ENCODE assay signal across 15 cellular contexts in the genomic region with DNA sequence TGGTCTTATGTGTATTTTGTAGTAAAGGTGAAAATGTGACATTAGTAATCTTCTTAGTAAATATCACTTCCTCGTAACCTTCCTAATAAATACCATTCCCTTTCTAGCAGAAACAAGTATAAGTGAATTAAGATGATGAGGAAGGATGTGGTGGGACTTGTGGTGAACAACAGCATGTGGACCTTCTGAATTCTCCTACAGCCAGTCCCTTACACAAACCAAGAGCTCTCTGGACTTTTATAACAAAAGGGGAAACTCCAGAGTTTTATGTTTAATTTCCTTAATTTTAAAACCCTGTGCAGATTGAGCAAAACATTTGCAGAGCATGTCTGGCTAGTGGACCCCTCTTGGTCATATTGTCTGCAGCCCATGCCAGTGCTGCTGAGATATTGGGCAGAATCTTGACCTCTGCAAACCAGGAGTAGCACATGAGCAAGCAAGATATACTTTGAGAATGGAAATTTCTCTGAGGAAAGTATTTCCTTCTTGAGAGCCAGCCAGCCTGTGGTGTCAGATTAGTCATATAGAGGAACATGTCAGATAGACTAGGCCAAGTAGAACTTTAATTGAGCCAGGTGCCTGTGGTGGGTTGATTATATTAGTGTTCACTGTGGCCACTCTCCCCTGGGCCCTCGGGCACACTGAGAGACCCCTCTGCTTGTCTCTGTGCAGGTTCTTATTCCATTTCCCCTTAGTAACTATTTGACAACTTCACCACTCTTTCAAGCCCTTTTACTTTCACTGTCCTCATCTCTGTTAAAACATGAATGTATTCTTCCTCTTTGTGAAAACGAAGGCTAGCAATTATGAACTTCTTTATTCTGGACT.
DNase-seq lines count a peak whose midpoint lies in the region; ATAC-seq and TF ChIP-seq lines count a peak whose summit lies in the region.
"Had no signal": no experiment of that assay in that cellular context is flagged by ENCODE, and none has a peak within 500 bp of the region (broad histone marks: within the 10 kb centered on the region; RNA-seq: fewer than 3 reads in every experiment).

No MANE protein-coding gene starts in this region.

- no peaks in the 10 kb centered on the region for H3K9me3 ChIP-seq in lower lobe of right lung
- no peaks in the 10 kb centered on the region for H3K9me3 ChIP-seq in PC-9 (ENCODE audit: insufficient read depth, low read depth)
- H3K9me3 ChIP-seq: esophagus muscularis mucosa, uterus had no signal

- CTCF ChIA-PET in PC-9 (lab: Charles Lee) = no interaction called here

- intact Hi-C loops in lower lobe of right lung (cut with DNase I) = no loop called here
- intact Hi-C loops in PC-9 (cut with micrococcal nuclease; ENCODE audit: unreplicated experiment) = no loop called here

- no peaks in the 10 kb centered on the region for H3K36me3 Mint-ChIP-seq in endothelial cell (ENCODE audit: low read depth, unreplicated experiment)

- POLR2A ChIA-PET in PC-9 (lab: Charles Lee; ENCODE audit: unreplicated experiment) = interaction anchor here (0.6 kb wide), 1 partner anchor 12 kb away, joined by 3 read pairs; no protein-coding TSS in a partner anchor

- no peaks in the 10 kb centered on the region for H3K9me3 Mint-ChIP-seq in endothelial cell (ENCODE audit: unreplicated experiment)

- ATAC-seq in GM18502 (IDR thresholded peaks at IDR 0.05; ENCODE audit: poor library complexity, unreplicated experiment) (peak; percentile 44), HG03135 (IDR thresholded peaks at IDR 0.05; ENCODE audit: unreplicated experiment) (peak; percentile 78), lower lobe of right lung (peak; percentile 68 to 74), HG02759 (IDR thresholded peaks at IDR 0.05; ENCODE audit: unreplicated experiment) (no peak)
- ATAC-seq: GM23338 had no signal

- H3K4me3 Mint-ChIP-seq in endothelial cell (ENCODE audit: unreplicated experiment) = no peak overlapping the region
- H3K4me3 Mint-ChIP-seq: GM23338 had no signal

- H3K4me3 ChIP-seq in lower lobe of right lung (no peak overlapping the region), PC-9 (no peak overlapping the region)
- H3K4me3 ChIP-seq: esophagus muscularis mucosa, GM23338, SK-N-MC, uterus had no signal

- no peak overlapping the region for H3K4me2 ChIP-seq in PC-9
- H3K4me2 ChIP-seq: GM23338 had no signal

- H3K27me3 ChIP-seq in lower lobe of right lung (ENCODE audit: low read depth) = no peaks in the 10 kb centered on the region
- H3K27me3 ChIP-seq in PC-9 (ENCODE audit: insufficient read depth, low read depth) = no peaks in the 10 kb centered on the region
- H3K27me3 ChIP-seq: esophagus muscularis mucosa, uterus had no signal

- no peaks in the 10 kb centered on the region for H3K79me2 ChIP-seq in PC-9 (ENCODE audit: low read depth)

- BruUV-seq in PC-9 (replicated peaks; lab: Mats Ljungman, UMichigan) = no TSS peak

- H3K4me1 ChIP-seq in lower lobe of right lung (no peaks in the 10 kb centered on the region), PC-9 (replicated peaks; ENCODE audit: insufficient read depth) (no peaks in the 10 kb centered on the region)
- H3K4me1 ChIP-seq: esophagus muscularis mucosa, uterus had no signal

- TF ChIP-seq CTCF in lower lobe of right lung (IDR thresholded peaks at IDR 0.05) = no peak
- TF ChIP-seq CTCF in endothelial cell (IDR thresholded peaks at IDR 0.05; ENCODE audit: unreplicated experiment) = no peak
- TF ChIP-seq CTCF in PC-9 (conservative IDR thresholded peaks at IDR 0.05) = no peak

- H3K36me3 ChIP-seq in lower lobe of right lung (no peaks in the 10 kb centered on the region), PC-9 (ENCODE audit: low read depth) (no peaks in the 10 kb centered on the region)
- H3K36me3 ChIP-seq: esophagus muscularis mucosa, uterus had no signal

- no peaks in the 10 kb centered on the region for H4K20me1 ChIP-seq in PC-9 (ENCODE audit: insufficient read depth)

- H2AFZ ChIP-seq in PC-9 = no peak overlapping the region
- H2AFZ ChIP-seq: GM23338 had no signal

- H3F3A ChIP-seq in PC-9 (ENCODE audit: insufficient read depth, low read depth) = no peaks in the 10 kb centered on the region

- no peaks in the 10 kb centered on the region for H3K9me2 ChIP-seq in PC-9 (ENCODE audit: insufficient read depth)

- H3K27ac Mint-ChIP-seq in endothelial cell (ENCODE audit: unreplicated experiment) = no peak overlapping the region
- H3K27ac Mint-ChIP-seq: GM23338 had no signal

- peak; percentile 46 for DNase-seq in SKM-1 (lab: John Stamatoyannopoulos, UW; ENCODE audit: unreplicated experiment)
- DNase-seq in lower lobe of right lung = no peak
- no peak for DNase-seq in endothelial cell (ENCODE audit: low spot score)
- DNase-seq in stimulated activated CD4-positive, alpha-beta T cell treated with anti-CD3 and anti-CD28 coated beads, Interleukin-2, amount 100 ng/mL, for 48 hours = no peak
- no peak for DNase-seq in PC-9
- DNase-seq: DMS153, mesendoderm, NCI-H1092 treated with DMSO at 0.1 percent for 48 hours, uterus had no signal

- H3K4me1 Mint-ChIP-seq in endothelial cell (ENCODE audit: unreplicated experiment) = no peaks in the 10 kb centered on the region
- H3K4me1 Mint-ChIP-seq: GM23338 had no signal

- H3K27me3 Mint-ChIP-seq in endothelial cell (ENCODE audit: unreplicated experiment) = peaks cover 4% of the 10 kb centered on the region

- peak overlapping the region; percentile 57 for H3K27ac ChIP-seq in lower lobe of right lung
- no peak overlapping the region for H3K27ac ChIP-seq in PC-9
- H3K27ac ChIP-seq: esophagus muscularis mucosa, SK-N-MC, uterus had no signal
